29 cellular contexts compared by ENCODE assay signal in the genomic region with DNA sequence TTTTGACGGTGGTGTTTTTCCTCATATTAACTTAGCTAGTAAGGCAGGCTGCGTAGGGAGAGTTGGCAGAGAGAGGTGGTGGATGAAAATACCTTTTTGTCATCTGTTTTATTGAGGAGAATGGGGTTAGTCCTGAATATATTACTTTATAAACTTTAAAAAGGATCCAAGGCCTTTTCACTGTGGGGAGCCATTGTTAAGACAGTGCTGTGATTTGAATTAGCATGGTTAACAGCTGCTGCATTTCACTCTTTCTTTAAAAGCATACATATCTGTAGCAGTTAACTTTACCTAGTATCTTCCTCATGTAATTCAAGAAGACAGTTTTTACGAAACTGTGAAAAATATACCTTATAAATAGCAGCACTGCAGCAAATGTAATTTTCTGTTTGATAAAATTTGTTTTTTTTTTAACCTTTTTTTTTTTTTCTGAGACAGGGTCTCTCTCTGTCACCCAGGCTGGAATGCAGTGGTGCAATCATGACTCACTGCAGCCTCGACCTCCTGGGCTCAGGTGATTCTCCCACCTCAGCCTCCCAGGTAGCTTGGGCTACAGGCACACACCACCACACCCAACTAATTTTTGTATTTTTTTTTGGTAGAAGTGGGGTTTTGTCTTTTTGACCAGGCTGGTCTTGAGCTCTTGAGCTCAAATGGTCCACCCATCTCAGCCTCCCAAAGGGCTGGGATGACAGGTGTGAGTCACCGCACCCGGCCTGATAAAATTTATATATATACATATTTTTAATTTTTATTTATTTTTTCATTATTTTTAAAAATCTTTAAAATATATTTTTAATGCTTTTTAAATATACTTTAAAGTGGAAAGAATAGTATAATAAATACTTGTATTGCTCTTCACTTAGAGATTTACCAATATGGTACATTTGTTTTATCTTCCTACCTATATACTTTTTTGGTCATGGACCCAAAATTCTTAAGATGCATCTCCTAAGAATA. TPM values are rescaled to one million over a fixed set of nuclear protein-coding genes. Genes with fewer than 3 reads are reported as not detected.
A peak's percentile ranks its signal among the peaks of the same experiment; 100 is the strongest.
DNase-seq lines count a peak whose midpoint lies in the region; ATAC-seq, FAIRE-seq and TF ChIP-seq lines count a peak whose summit lies in the region.
"Had no signal": no experiment of that assay in that cellular context is flagged by ENCODE, and none has a peak within 500 bp of the region (broad histone marks: within the 10 kb centered on the region; RNA-seq: fewer than 3 reads in every experiment).

No MANE protein-coding gene starts in this region.

- H3K27ac ChIP-seq in A673 (ENCODE audit: low read depth, low read length, poor library complexity, severe bottlenecking) (peak overlapping the region; percentile 38), mesendoderm (ENCODE audit: low read depth, low read length) (peak overlapping the region; percentile 36), left lung (no peak overlapping the region)
- H3K27ac ChIP-seq: heart right ventricle, RWPE1, testis had no signal

- DNase-seq in A673 (ENCODE audit: low spot score) (peak; percentile 40), mesendoderm (peak; percentile 21), T-helper 2 cell (no peak), sciatic nerve (ENCODE audit: low spot score) (no peak), left lung (no peak), kidney glomerular epithelial cell (lab: John Stamatoyannopoulos, UW) (no peak)
- DNase-seq in central memory CD8-positive, alpha-beta T cell (ENCODE audit: low spot score in 2 of 2) = no peak
- DNase-seq: activated CD4-positive, alpha-beta T cell treated with anti-CD3 and anti-CD28 coated beads for 1 hour; activated CD8-positive, alpha-beta T cell treated with anti-CD3 and anti-CD28 coated beads for 36 hours; activated T-cell treated with anti-CD3 and anti-CD28 coated beads for 4 hours; C1 segment of cervical spinal cord; effector CD4-positive, alpha-beta T cell; erythroblast; heart right ventricle; KG1; left ventricle myocardium superior; NCI-H1417; NCI-H2081 treated with DMSO at 0.1 percent for 48 hours; NCI-H345; NCI-H82; stimulated activated CD4-positive, alpha-beta T cell treated with anti-CD3 and anti-CD28 coated beads, Interleukin-15, amount 100 ng/mL, for 24 hours; stimulated activated naive CD4-positive, alpha-beta T cell treated with Interleukin-2 at 50 U/mL for 16 hours; testis had no signal

- intact Hi-C loops in A673 (cut with micrococcal nuclease; ENCODE audit: unreplicated experiment) (no loop called here), sciatic nerve (cut with DNase I) (no loop called here), left lung (cut with DNase I) (no loop called here)

- H3K36me3 ChIP-seq in A673 (ENCODE audit: insufficient read depth, low read length, poor library complexity, severe bottlenecking) (peaks cover 21% of the 10 kb centered on the region), mesendoderm (ENCODE audit: control insufficient read depth, insufficient read depth, low read length) (no peaks in the 10 kb centered on the region), left lung (peaks cover 0 to 35% of the 10 kb centered on the region in 2 donors)

- no peak overlapping the region for H3K18ac ChIP-seq in mesendoderm (ENCODE audit: low read length)

- POLR2A ChIA-PET in A673 (lab: Charles Lee; ENCODE audit: low non-redundant PET) = no interaction called here

- H2BK5ac ChIP-seq in mesendoderm (ENCODE audit: low read length) = no peak overlapping the region

- H3K4me2 ChIP-seq in mesendoderm (ENCODE audit: low read length) = no peak overlapping the region

- peaks cover 31% of the 10 kb centered on the region for H3K4me1 Mint-ChIP-seq in central memory CD8-positive, alpha-beta T cell

- H4K5ac ChIP-seq in mesendoderm (ENCODE audit: low read length) = no peak overlapping the region

- peaks cover 53% of the 10 kb centered on the region for H3K36me3 Mint-ChIP-seq in central memory CD8-positive, alpha-beta T cell (ENCODE audit: insufficient read depth)

- no CpG with 5 or more reads among the region's 6 CpGs for WGBS in mesendoderm (ENCODE audit: extremely low coverage, insufficient coverage, low lambda C conversion rate)

- H3K9me3 Mint-ChIP-seq in central memory CD8-positive, alpha-beta T cell = no peaks in the 10 kb centered on the region
- H3K9me3 Mint-ChIP-seq: activated CD8-positive, alpha-beta T cell treated with anti-CD3 and anti-CD28 coated beads for 36 hours; T-helper 1 cell treated with Interleukin-12 subunit alpha and Interleukin-12 subunit beta and Interleukin-4 antibody, amounts not matched to agents 30 μg/mL and 1 μg/mL, for 36 hours had no signal

- no peak overlapping the region for H3K9ac ChIP-seq in mesendoderm (ENCODE audit: low read length)

- no peak overlapping the region for H3K4ac ChIP-seq in mesendoderm (ENCODE audit: low read depth, low read length)

- H3K27ac Mint-ChIP-seq in central memory CD8-positive, alpha-beta T cell (ENCODE audit: low read depth) = peak overlapping the region; percentile 82
- H3K27ac Mint-ChIP-seq: T-helper 1 cell treated with Interleukin-12 subunit alpha and Interleukin-12 subunit beta and Interleukin-4 antibody, amounts not matched to agents 30 μg/mL and 1 μg/mL, for 36 hours had no signal

- no peak for ATAC-seq in central memory CD8-positive, alpha-beta T cell (replicated peaks; ENCODE audit: extremely low read depth, poor library complexity, severe bottlenecking)
- ATAC-seq in sciatic nerve = no peak
- ATAC-seq in left lung = no peak
- ATAC-seq: activated CD8-positive, alpha-beta T cell treated with anti-CD3 and anti-CD28 coated beads for 36 hours; HCT116; heart right ventricle; left ventricle myocardium superior had no signal

- no peak overlapping the region for H2BK15ac ChIP-seq in mesendoderm (replicated peaks; ENCODE audit: low read depth)

- no peak overlapping the region for H3K23ac ChIP-seq in mesendoderm (ENCODE audit: low read length)

- no peak overlapping the region for H2BK120ac ChIP-seq in mesendoderm (ENCODE audit: low read depth, low read length)

- H3K79me2 ChIP-seq in mesendoderm (ENCODE audit: control insufficient read depth, insufficient read depth, low read length) = peaks cover 10% of the 10 kb centered on the region

- no TSS peak for BruUV-seq in A673 (replicated peaks; lab: Mats Ljungman, UMichigan)

- no peak overlapping the region for H3K56ac ChIP-seq in mesendoderm (ENCODE audit: low read length)

- no peak overlapping the region for H4K8ac ChIP-seq in mesendoderm (ENCODE audit: low read depth, low read length)

- H3K27me3 Mint-ChIP-seq in central memory CD8-positive, alpha-beta T cell = no peaks in the 10 kb centered on the region
- H3K27me3 Mint-ChIP-seq: activated CD8-positive, alpha-beta T cell treated with anti-CD3 and anti-CD28 coated beads for 36 hours had no signal

- H3K4me3 ChIP-seq in A673 (ENCODE audit: low read depth, low read length, poor library complexity, severe bottlenecking) (no peak overlapping the region), mesendoderm (ENCODE audit: low read length) (no peak overlapping the region), left lung (no peak overlapping the region)
- H3K4me3 ChIP-seq: heart right ventricle, testis had no signal

- H3K9me3 ChIP-seq in A673 (ENCODE audit: low read depth, low read length, poor library complexity, severe bottlenecking) (no peaks in the 10 kb centered on the region), left lung (no peaks in the 10 kb centered on the region)
- H3K9me3 ChIP-seq: heart right ventricle, testis had no signal

- H2AK5ac ChIP-seq in mesendoderm (ENCODE audit: low read length) = no peak overlapping the region

- TF ChIP-seq CTCF in A673 (conservative IDR thresholded peaks at IDR 0.05; ENCODE audit: low read depth, low read length) (no peak), left lung (IDR thresholded peaks at IDR 0.05) (no peak)

- H3K27me3 ChIP-seq in A673 (replicated peaks; ENCODE audit: insufficient read depth, low read depth, low read length, poor library complexity) = no peaks in the 10 kb centered on the region
- H3K27me3 ChIP-seq in mesendoderm (ENCODE audit: insufficient read depth, low read length, poor library complexity) = no peaks in the 10 kb centered on the region
- no peaks in the 10 kb centered on the region for H3K27me3 ChIP-seq in left lung
- H3K27me3 ChIP-seq: heart right ventricle, testis had no signal

- H3K4me3 Mint-ChIP-seq in central memory CD8-positive, alpha-beta T cell = no peak overlapping the region
- H3K4me3 Mint-ChIP-seq: activated CD8-positive, alpha-beta T cell treated with anti-CD3 and anti-CD28 coated beads for 36 hours; T-helper 1 cell treated with Interleukin-12 subunit alpha and Interleukin-12 subunit beta and Interleukin-4 antibody, amounts not matched to agents 30 μg/mL and 1 μg/mL, for 36 hours had no signal

- CTCF ChIA-PET in A673 (lab: Charles Lee) = no interaction called here

- peaks cover 22% of the 10 kb centered on the region for H3K4me1 ChIP-seq in A673 (ENCODE audit: insufficient read depth, low read length, poor library complexity, severe bottlenecking)
- no peaks in the 10 kb centered on the region for H3K4me1 ChIP-seq in mesendoderm (ENCODE audit: control insufficient read depth, low read depth, low read length)
- peaks cover 0 to 9% of the 10 kb centered on the region in 2 donors for H3K4me1 ChIP-seq in left lung
- H3K4me1 ChIP-seq: testis had no signal

- peak; percentile 48 for FAIRE-seq in G401.6 (lab: Jason Lieb, UNC)
- FAIRE-seq: colon, urothelium cell line had no signal

- H3K79me1 ChIP-seq in mesendoderm (ENCODE audit: low read length) = peaks cover 5% of the 10 kb centered on the region

RNA-seq across cellular contexts. Expression of a gene that starts 57.2 kb away (rescaled TPM):
- 47.6 and 48.8 TPM in 2 replicates for total RNA-seq in A673 (2021)
- polyA plus RNA-seq in mesendoderm (2013, experiment 1 of 2) = 29.6 TPM
- polyA plus RNA-seq in mesendoderm (2013, experiment 2 of 2) = 31.3 TPM
- total RNA-seq in sciatic nerve = 57.7 TPM
- total RNA-seq in left lung = 10 to 100 TPM; 28.2 to 31.5 TPM

Comparison
In these comparisons a context has a peak if more than half of its experiments do, and no peak if none do; other contexts are left out.
1. DNase-seq: peak in A673 (single experiment) and mesendoderm (single experiment); none in central memory CD8-positive, alpha-beta T cell (0 of 2), T-helper 2 cell (0 of 5), sciatic nerve (single experiment), left lung (0 of 2) and kidney glomerular epithelial cell (single experiment).
2. H3K27ac ChIP-seq: peak in A673 (single experiment) and mesendoderm (single experiment); none in left lung (0 of 2).